In genomic region chr5:107469064-107469463, GRCh38 we compare ENCODE assay signal across 16 cellular contexts.
A peak's percentile ranks its signal among the peaks of the same experiment; 100 is the strongest.
DNase-seq lines count a peak whose midpoint lies in the region; ATAC-seq and TF ChIP-seq lines count a peak whose summit lies in the region.
"Had no signal": no experiment of that assay in that cellular context is flagged by ENCODE, and none has a peak within 500 bp of the region (broad histone marks: within the 10 kb centered on the region; RNA-seq: fewer than 3 reads in every experiment).

No MANE protein-coding gene starts in this region.

- DNase-seq in Calu3 (no peak), Panc1 (ENCODE audit: low read depth, low spot score) (no peak), esophagus squamous epithelium (lab: John Stamatoyannopoulos, UW) (no peak), osteocyte (ENCODE audit: extremely low spot score, unreplicated experiment) (no peak), NCI-H1930 (lab: John Stamatoyannopoulos, UW) (no peak), dedifferentiated amniotic fluid mesenchymal stem cell (ENCODE audit: extremely low spot score) (no peak)
- no peak for DNase-seq in activated naive CD4-positive, alpha-beta T cell treated with Interleukin-2 at 50 U/mL for 16 hours
- DNase-seq: activated B cell treated with CpG ODN at 0.5 μM for 24 hours; activated naive CD4-positive, alpha-beta T cell treated with anti-CD3 and anti-CD28 coated beads for 36 hours; GDM1; GOT3; mucosa of descending colon; NCI-H2081 treated with DMSO at 0.1 percent for 48 hours; retina; stimulated activated naive CD8-positive, alpha-beta T cell treated with anti-CD3 and anti-CD28 coated beads, Interleukin-15, Interleukin-2, amounts not matched to agents 100 U/mL and 50 U/mL, for 24 hours had no signal

- peaks cover 69% of the 10 kb centered on the region for H3K4me1 ChIP-seq in Panc1 (ENCODE audit: control insufficient read depth, insufficient read depth, low read length)
- H3K4me1 ChIP-seq in esophagus squamous epithelium: peaks cover 14 to 90% (median 25%) of the 10 kb centered on the region in 3 donors

- CTCF ChIA-PET in Calu3 (lab: Charles Lee) (interaction anchor here (0.8 to 2.0 kb wide), 12 partner anchors 9 to 196 kb away, joined by 3 to 11 read pairs (median 3); no protein-coding TSS in a partner anchor), Panc1 (lab: Charles Lee) (no interaction called here)

- no peaks in the 10 kb centered on the region for H3K27me3 ChIP-seq in Panc1 (ENCODE audit: control insufficient read depth, insufficient read depth, low read length)
- H3K27me3 ChIP-seq in esophagus squamous epithelium: no peaks in the 10 kb centered on the region

- no peaks in the 10 kb centered on the region for H3K27me3 Mint-ChIP-seq in Calu3 (ENCODE audit: unreplicated experiment)
- H3K27me3 Mint-ChIP-seq in osteocyte (ENCODE audit: unreplicated experiment): no peaks in the 10 kb centered on the region
- H3K27me3 Mint-ChIP-seq: activated B cell treated with CpG ODN at 0.5 μM for 24 hours had no signal

- intact Hi-C loops in Calu3 (cut with micrococcal nuclease; ENCODE audit: unreplicated experiment) (loop anchor here (2.0 to 10.0 kb wide), 5 partner anchors 52 to 364 kb away; no protein-coding TSS in a partner anchor), Panc1 (cut with micrococcal nuclease; ENCODE audit: unreplicated experiment) (no loop called here), esophagus squamous epithelium (cut with DNase I) (no loop called here)

- H3K27ac ChIP-seq in Panc1 (ENCODE audit: low read length): peak overlapping the region; percentile 86
- H3K27ac ChIP-seq in esophagus squamous epithelium: peak overlapping the region; percentile 42 to 80 (median 60)

- no peak for TF ChIP-seq POLR2A in esophagus squamous epithelium (IDR thresholded peaks at IDR 0.05)

- H3K9me3 Mint-ChIP-seq in Calu3 (ENCODE audit: low read depth, unreplicated experiment) (no peaks in the 10 kb centered on the region), osteocyte (ENCODE audit: unreplicated experiment) (no peaks in the 10 kb centered on the region)
- H3K9me3 Mint-ChIP-seq: activated B cell treated with CpG ODN at 0.5 μM for 24 hours; activated naive CD4-positive, alpha-beta T cell treated with anti-CD3 and anti-CD28 coated beads for 36 hours had no signal

- H3K4me3 ChIP-seq in Panc1 (ENCODE audit: low read depth in 2 of 2, low read length in 2 of 2) (0 out of 4 replicates have a peak overlapping the region, but pooled peaks of 1 of the 2 experiments have one; percentile 6), esophagus squamous epithelium (no peak overlapping the region)
- H3K4me3 ChIP-seq: mucosa of descending colon had no signal

- ATAC-seq in Panc1: peak; percentile 41; the same call in 1 of the 2 replicates
- ATAC-seq in HG03460 (IDR thresholded peaks at IDR 0.05; ENCODE audit: unreplicated experiment): no peak
- ATAC-seq: stimulated activated naive CD8-positive, alpha-beta T cell treated with anti-CD3 and anti-CD28 coated beads, Interleukin-15, Interleukin-2, amounts not matched to agents 100 U/mL and 50 U/mL, for 24 hours had no signal

- TF ChIP-seq CTCF in Calu3 (IDR thresholded peaks at IDR 0.05; ENCODE audit: unreplicated experiment): no peak
- TF ChIP-seq CTCF in Panc1 (IDR thresholded peaks at IDR 0.05): no peak
- TF ChIP-seq CTCF in esophagus squamous epithelium (IDR thresholded peaks at IDR 0.05): peak in 1 of 6 experiments; percentile 9
- TF ChIP-seq CTCF in osteocyte (IDR thresholded peaks at IDR 0.05): no peak

- H3K9me3 ChIP-seq in Panc1 (ENCODE audit: control insufficient read depth, insufficient read depth, low read depth, low read length) (no peaks in the 10 kb centered on the region), esophagus squamous epithelium (no peaks in the 10 kb centered on the region)
- H3K9me3 ChIP-seq: mucosa of descending colon had no signal

- POLR2A ChIA-PET in Panc1 (lab: Charles Lee): interaction anchor here (0.7 kb wide), 1 partner anchor 77 kb away, joined by 4 read pairs; no protein-coding TSS in a partner anchor

- H3K36me3 Mint-ChIP-seq in Calu3 (ENCODE audit: insufficient read depth, unreplicated experiment) (peaks cover 78% of the 10 kb centered on the region), osteocyte (ENCODE audit: unreplicated experiment) (no peaks in the 10 kb centered on the region)

- WGBS in esophagus squamous epithelium, 2 donors: 65 to 70% methylated on average over 2 of the region's 2 CpGs

- H3K36me3 ChIP-seq in Panc1 (ENCODE audit: control insufficient read depth, insufficient read depth, low read length) (no peaks in the 10 kb centered on the region), esophagus squamous epithelium (no peaks in the 10 kb centered on the region)

- H3K4me1 Mint-ChIP-seq in Calu3 (ENCODE audit: low read depth, unreplicated experiment): peaks cover 95% of the 10 kb centered on the region
- peaks cover 42% of the 10 kb centered on the region for H3K4me1 Mint-ChIP-seq in osteocyte (ENCODE audit: unreplicated experiment)

- H3K4me3 Mint-ChIP-seq in Calu3 (ENCODE audit: low read depth, unreplicated experiment): peak overlapping the region; percentile 45
- no peak overlapping the region for H3K4me3 Mint-ChIP-seq in osteocyte (ENCODE audit: unreplicated experiment)
- H3K4me3 Mint-ChIP-seq: activated B cell treated with CpG ODN at 0.5 μM for 24 hours; activated naive CD4-positive, alpha-beta T cell treated with anti-CD3 and anti-CD28 coated beads for 36 hours had no signal

- H3K27ac Mint-ChIP-seq in Calu3 (ENCODE audit: unreplicated experiment) (peak overlapping the region; percentile 96), osteocyte (ENCODE audit: unreplicated experiment) (peak overlapping the region; percentile 74)
- H3K27ac Mint-ChIP-seq: activated B cell treated with CpG ODN at 0.5 μM for 24 hours; activated naive CD4-positive, alpha-beta T cell treated with anti-CD3 and anti-CD28 coated beads for 36 hours had no signal

- in situ Hi-C loops in Panc1 (cut with HindIII; ENCODE audit: low pct_unique_long_range_greater_than_20kb, low sequenced_read_pairs): no loop called here

- BruUV-seq in Calu3 (replicated peaks; lab: Mats Ljungman, UMichigan) (TSS peak; percentile 63), Panc1 (replicated peaks; lab: Mats Ljungman, UMichigan) (no TSS peak)
